25 cellular contexts compared by ENCODE assay signal in the genomic region with DNA sequence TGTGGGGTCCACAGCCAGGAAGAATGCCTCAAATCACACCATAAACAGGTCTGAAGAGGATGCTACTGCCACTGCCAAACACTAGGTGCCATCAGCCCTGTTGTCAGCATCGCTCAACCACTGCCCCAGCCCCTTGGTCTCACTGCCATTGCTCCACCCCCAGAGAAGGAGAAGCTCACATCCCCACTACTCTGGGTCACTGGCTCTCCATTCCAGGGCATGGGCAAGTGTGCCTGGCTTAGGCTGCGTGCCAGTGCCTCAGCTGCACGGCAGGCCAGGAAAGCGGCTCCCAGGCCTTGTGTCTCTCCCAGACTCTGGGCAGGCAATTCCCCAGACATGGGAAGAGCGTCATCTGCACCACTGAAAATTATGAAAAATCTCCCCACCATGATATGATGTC. TPM values are rescaled to one million over a fixed set of nuclear protein-coding genes. Genes with fewer than 3 reads are reported as not detected.
A peak's percentile ranks its signal among the peaks of the same experiment; 100 is the strongest.
DNase-seq lines count a peak whose midpoint lies in the region; ATAC-seq, FAIRE-seq and TF ChIP-seq lines count a peak whose summit lies in the region.
"Had no signal": no experiment of that assay in that cellular context is flagged by ENCODE, and none has a peak within 500 bp of the region (broad histone marks: within the 10 kb centered on the region; RNA-seq: fewer than 3 reads in every experiment).

No MANE protein-coding gene starts in this region.

- DNase-seq in CD8-positive, alpha-beta memory T cell: no peak
- DNase-seq in body of pancreas (peak; percentile 26 to 70 (median 34)), HepG2 (ENCODE audit: low spot score) (no peak), spleen (peak; percentile 78), Calu3 (no peak)
- DNase-seq: activated CD4-positive, CD25-positive, alpha-beta regulatory T cell; activated naive CD4-positive, alpha-beta T cell treated with anti-CD3 and anti-CD28 coated beads, Interleukin-2, amount 10 ng/mL, durations not matched to agents 7 days and 5 days; CD4-positive, alpha-beta T cell; colonic mucosa; DMS 273 treated with DMSO at 0.1 percent for 48 hours; foreskin melanocyte; KBM-7; MM.1S; naive thymus-derived CD8-positive, alpha-beta T cell; NCI-H2029; NCI-H526; Peyer's patch; SW 1271 had no signal

- H3K9ac ChIP-seq in HepG2 (ENCODE audit: insufficient read depth, low read depth, low read length): no peak overlapping the region

- H3K27me3 Mint-ChIP-seq in CD8-positive, alpha-beta memory T cell: no peaks in the 10 kb centered on the region
- no peaks in the 10 kb centered on the region for H3K27me3 Mint-ChIP-seq in Calu3 (ENCODE audit: unreplicated experiment)
- H3K27me3 Mint-ChIP-seq: activated naive CD4-positive, alpha-beta T cell treated with anti-CD3 and anti-CD28 coated beads, Interleukin-2, amount 10 ng/mL, durations not matched to agents 7 days and 5 days; CD4-positive, alpha-beta T cell; naive thymus-derived CD8-positive, alpha-beta T cell had no signal

- no peak overlapping the region for H2AFZ ChIP-seq in HepG2 (ENCODE audit: low read length)

- no peaks in the 10 kb centered on the region for H3K79me2 ChIP-seq in HepG2 (ENCODE audit: insufficient read depth, low read length)

- H3K4me1 Mint-ChIP-seq in CD8-positive, alpha-beta memory T cell: peaks cover 27 to 55% (median 47%) of the 10 kb centered on the region in 3 donors
- H3K4me1 Mint-ChIP-seq in Calu3 (ENCODE audit: low read depth, unreplicated experiment): peaks cover 9% of the 10 kb centered on the region

- H3K9me3 ChIP-seq in CD8-positive, alpha-beta memory T cell (ENCODE audit: low read length): no peaks in the 10 kb centered on the region
- H3K9me3 ChIP-seq in body of pancreas: no peaks in the 10 kb centered on the region
- H3K9me3 ChIP-seq in HepG2 (ENCODE audit: low read length): no peaks in the 10 kb centered on the region
- no peaks in the 10 kb centered on the region for H3K9me3 ChIP-seq in spleen
- H3K9me3 ChIP-seq: colonic mucosa, esophagus muscularis mucosa, HAP-1, Peyer's patch had no signal

- no peak for TF ChIP-seq RAD21 in HepG2 (CRISPR knock-in tag; IDR thresholded peaks at IDR 0.05)

- H3K9me3 Mint-ChIP-seq in CD8-positive, alpha-beta memory T cell: no peaks in the 10 kb centered on the region
- no peaks in the 10 kb centered on the region for H3K9me3 Mint-ChIP-seq in Calu3 (ENCODE audit: low read depth, unreplicated experiment)
- H3K9me3 Mint-ChIP-seq: activated naive CD4-positive, alpha-beta T cell treated with anti-CD3 and anti-CD28 coated beads, Interleukin-2, amount 10 ng/mL, durations not matched to agents 7 days and 5 days; CD4-positive, alpha-beta T cell; naive thymus-derived CD8-positive, alpha-beta T cell had no signal

- intact Hi-C loops in body of pancreas (cut with DNase I) (no loop called here), HepG2 (cut with micrococcal nuclease; ENCODE audit: unreplicated experiment) (no loop called here), spleen (cut with DNase I; ENCODE audit: low total_unique reads) (no loop called here), Calu3 (cut with micrococcal nuclease; ENCODE audit: unreplicated experiment) (no loop called here)

- no TSS peak for BruUV-seq in HepG2 (replicated peaks; lab: Mats Ljungman, UMichigan)
- BruUV-seq in Calu3 (replicated peaks; lab: Mats Ljungman, UMichigan): no TSS peak

- peaks cover 23% of the 10 kb centered on the region for H3K4me1 ChIP-seq in CD8-positive, alpha-beta memory T cell (ENCODE audit: insufficient read depth, low read length)
- H3K4me1 ChIP-seq in body of pancreas (peaks cover 21% of the 10 kb centered on the region), HepG2 (ENCODE audit: insufficient read depth, low read length) (no peaks in the 10 kb centered on the region), spleen (peaks cover 13 to 99% (median 86%) of the 10 kb centered on the region in 6 donors)
- H3K4me1 ChIP-seq: HAP-1 had no signal

- WGBS in body of pancreas, 2 donors: 59 to 63% methylated on average over 4 to 5 of the region's 5 CpGs
- WGBS in HepG2 (ENCODE audit: low lambda C conversion rate): 98% methylated on average over 5 of the region's 5 CpGs
- WGBS in spleen, 5 donors: 82 to 99% (median 93%) methylated on average over 5 of the region's 5 CpGs

- no peak overlapping the region for H3K4me3 ChIP-seq in CD8-positive, alpha-beta memory T cell (ENCODE audit: low read length)
- H3K4me3 ChIP-seq in body of pancreas: no peak overlapping the region
- H3K4me3 ChIP-seq in HepG2 (replicated peaks in 1 of 3; ENCODE audit: insufficient read depth in 1 of 3, low read depth in 2 of 3, low read length in 3 of 3): no peak overlapping the region
- peak overlapping the region in 2 of 8 donors; percentile 34 to 62 for H3K4me3 ChIP-seq in spleen
- H3K4me3 ChIP-seq: colonic mucosa, esophagus muscularis mucosa, HAP-1, Peyer's patch had no signal

- H3K27ac Mint-ChIP-seq in CD8-positive, alpha-beta memory T cell: peak overlapping the region in 5 of 8 donors; percentile 26 to 50 (median 42)
- no peak overlapping the region for H3K27ac Mint-ChIP-seq in Calu3 (ENCODE audit: unreplicated experiment)
- H3K27ac Mint-ChIP-seq: activated naive CD4-positive, alpha-beta T cell treated with anti-CD3 and anti-CD28 coated beads, Interleukin-2, amount 10 ng/mL, durations not matched to agents 7 days and 5 days; CD4-positive, alpha-beta T cell had no signal

- H3K27ac ChIP-seq in CD8-positive, alpha-beta memory T cell (ENCODE audit: low read depth, low read length): no peak overlapping the region
- H3K27ac ChIP-seq in body of pancreas (no peak overlapping the region), HepG2 (ENCODE audit: extremely low read length, insufficient read depth, low read length) (no peak overlapping the region), spleen (peak overlapping the region in 7 of 8 donors; percentile 74 to 89 (median 86))
- H3K27ac ChIP-seq: esophagus muscularis mucosa had no signal

- peaks cover 0 to 36% (median 3%) of the 10 kb centered on the region in 3 donors for H3K36me3 Mint-ChIP-seq in CD8-positive, alpha-beta memory T cell
- H3K36me3 Mint-ChIP-seq in Calu3 (ENCODE audit: insufficient read depth, unreplicated experiment): peaks cover 16% of the 10 kb centered on the region

- CTCF ChIA-PET in CD8-positive, alpha-beta memory T cell (lab: Charles Lee): no interaction called here
- CTCF ChIA-PET in HepG2 (lab: Yijun Ruan, JAX; ENCODE audit: low intra/inter-chr PET ratio, low total read pairs) (no interaction called here), Calu3 (lab: Charles Lee) (interaction anchor here (0.7 kb wide), 1 partner anchor 49 kb away, joined by 4 read pairs; no protein-coding TSS in a partner anchor)

- no peaks in the 10 kb centered on the region for H3K27me3 ChIP-seq in CD8-positive, alpha-beta memory T cell (ENCODE audit: insufficient read depth, low read length, poor library complexity, severe bottlenecking)
- H3K27me3 ChIP-seq in body of pancreas (no peaks in the 10 kb centered on the region), HepG2 (ENCODE audit: control insufficient read depth in 1 of 2, insufficient read depth in 2 of 2, low read length in 2 of 2) (no peaks in the 10 kb centered on the region), spleen (replicated peaks in 1 of 7) (no peaks in the 10 kb centered on the region)
- H3K27me3 ChIP-seq: colonic mucosa, esophagus muscularis mucosa, Peyer's patch had no signal

- TF ChIP-seq CTCF in body of pancreas (IDR thresholded peaks at IDR 0.05) (no peak), HepG2 (CRISPR knock-in tag; IDR thresholded peaks at IDR 0.05) (no peak), spleen (IDR thresholded peaks at IDR 0.05 in 8 of 11, conservative IDR thresholded peaks at IDR 0.05 in 3 of 11) (no peak), Calu3 (IDR thresholded peaks at IDR 0.05; ENCODE audit: unreplicated experiment) (no peak)

- peak overlapping the region in 1 of 7 donors; percentile 36 for H3K4me3 Mint-ChIP-seq in CD8-positive, alpha-beta memory T cell
- no peak overlapping the region for H3K4me3 Mint-ChIP-seq in Calu3 (ENCODE audit: low read depth, unreplicated experiment)
- H3K4me3 Mint-ChIP-seq: activated naive CD4-positive, alpha-beta T cell treated with anti-CD3 and anti-CD28 coated beads, Interleukin-2, amount 10 ng/mL, durations not matched to agents 7 days and 5 days; CD4-positive, alpha-beta T cell; naive thymus-derived CD8-positive, alpha-beta T cell had no signal

- H3K36me3 ChIP-seq in CD8-positive, alpha-beta memory T cell (ENCODE audit: insufficient read depth, low read length): peaks cover 8% of the 10 kb centered on the region
- H3K36me3 ChIP-seq in body of pancreas (replicated peaks in 1 of 2; ENCODE audit: insufficient read depth in 1 of 2, low read depth in 2 of 2) (no peaks in the 10 kb centered on the region), HepG2 (replicated peaks in 1 of 2; ENCODE audit: control insufficient read depth in 1 of 2, insufficient read depth in 2 of 2, low read length in 2 of 2) (peaks cover 11 to 29% of the 10 kb centered on the region in 2 experiments), spleen (peaks cover 0 to 38% (median 6%) of the 10 kb centered on the region in 6 donors)
- H3K36me3 ChIP-seq: colonic mucosa had no signal

- no peak for FAIRE-seq in HepG2 (lab: Jason Lieb, UNC)
- FAIRE-seq: bronchial epithelial cell, HTR-8/SVneo had no signal

- no peak for TF ChIP-seq EP300 in HepG2 (IDR thresholded peaks at IDR 0.05; ENCODE audit: low read depth in 2 of 2, low read length in 2 of 2)
- TF ChIP-seq EP300 in HepG2 (CRISPR knock-in tag; IDR thresholded peaks at IDR 0.05; ENCODE audit: borderline replicate concordance): no peak

- in situ Hi-C loops in HepG2 (cut with HindIII; ENCODE audit: extremely low pct_ligation_motif_present, low pct_unique_long_range_greater_than_20kb): no loop called here

- no peak overlapping the region for H3K4me2 ChIP-seq in HepG2 (ENCODE audit: low read depth, low read length)

- POLR2A ChIA-PET in CD8-positive, alpha-beta memory T cell (lab: Charles Lee): no interaction called here
- POLR2A ChIA-PET in HepG2 (lab: Yijun Ruan, JAX): no interaction called here

- no peaks in the 10 kb centered on the region for H4K20me1 ChIP-seq in HepG2 (ENCODE audit: insufficient read depth, low read length)

- no peak for TF ChIP-seq POLR2A in body of pancreas (IDR thresholded peaks at IDR 0.05)
- TF ChIP-seq POLR2A in HepG2 (IDR thresholded peaks at IDR 0.05; ENCODE audit: insufficient read depth in 1 of 2, low read depth in 2 of 2, low read length in 2 of 2): no peak
- TF ChIP-seq POLR2A in spleen (IDR thresholded peaks at IDR 0.05): no peak

- ATAC-seq in body of pancreas (peak; percentile 35), HepG2 (no peak; the same call in 2 of the 3 replicates), HG02884 (IDR thresholded peaks at IDR 0.05; ENCODE audit: unreplicated experiment) (no peak), HG02588 (IDR thresholded peaks at IDR 0.05; ENCODE audit: unreplicated experiment) (no peak)
- ATAC-seq: naive thymus-derived CD8-positive, alpha-beta T cell had no signal

RNA-seq across cellular contexts. Expression of a gene that starts 1.2 kb away (rescaled TPM):
- 1 to 10 TPM in 1 of 2 experiments, under 1 TPM in 1; 0.58 to 1.1 TPM for total RNA-seq in CD8-positive, alpha-beta memory T cell
- 0.32 TPM for polyA plus RNA-seq in CD8-positive, alpha-beta memory T cell
- total RNA-seq in body of pancreas (1 to 10 TPM in 1 of 2 donors, not detected in 1; 1.3 TPM), HepG2 (2016; rRNA removed; fragmentation: Illumina TruSeq; extraction: Trizol) (not detected in 2 replicates), spleen (100 to 1,000 TPM in 2 of 7 donors, 10 to 100 TPM in 5; 39.6 to 134 (median 87.7) TPM), Calu3 (2022) (not detected in 2 replicates)
- total RNA-seq in HepG2 (2016; cell fraction: cytosol; rRNA removed; fragmentation: Illumina TruSeq; extraction: Trizol; ENCODE audit: low read depth): not detected in 2 replicates
- total RNA-seq in HepG2 (2016; cell fraction: insoluble cytoplasmic fraction; rRNA removed; fragmentation: Illumina TruSeq; extraction: Trizol): not detected in 2 replicates
- total RNA-seq in HepG2 (2016; cell fraction: membrane; rRNA removed; fragmentation: Illumina TruSeq; extraction: Trizol): not detected in 2 replicates
- not detected in 2 replicates for total RNA-seq in HepG2 (2016; cell fraction: nucleus; rRNA removed; fragmentation: Illumina TruSeq; extraction: Trizol)
- polyA plus RNA-seq in HepG2 (2011; rRNA removed) (not detected in 2 replicates), spleen (10 to 100 TPM; 15.5 to 53.2 (median 18.1) TPM)
- polyA plus RNA-seq in HepG2 (2011; cell fraction: cytosol; rRNA removed): not detected in 2 replicates
- not detected in 2 replicates for polyA plus RNA-seq in HepG2 (2011; cell fraction: nucleus; rRNA removed)
- polyA plus RNA-seq in HepG2 (2012): 0.19 and 0.24 TPM in 2 replicates
- not detected in 2 replicates for polyA plus RNA-seq in HepG2 (2016; cell fraction: cytosol; fragmentation: Illumina TruSeq; extraction: Trizol; ENCODE audit: low read depth)
- polyA plus RNA-seq in HepG2 (2016; cell fraction: insoluble cytoplasmic fraction; fragmentation: Illumina TruSeq; extraction: Trizol; ENCODE audit: low read depth): not detected in 2 replicates
- not detected in 2 replicates for polyA plus RNA-seq in HepG2 (2016; cell fraction: membrane; fragmentation: Illumina TruSeq; extraction: Trizol; ENCODE audit: low read depth)
- not detected in 2 replicates for polyA plus RNA-seq in HepG2 (2016; cell fraction: nucleus; fragmentation: Illumina TruSeq; extraction: Trizol; ENCODE audit: insufficient read depth, low read depth)
- not detected in 2 replicates for polyA minus RNA-seq in HepG2 (2011; rRNA and poly(A)+ RNA removed; ENCODE audit: low replicate concordance)
- polyA minus RNA-seq in HepG2 (2011; cell fraction: cytosol; rRNA and poly(A)+ RNA removed): not detected in 2 replicates
- polyA minus RNA-seq in HepG2 (2011; cell fraction: nucleus; rRNA and poly(A)+ RNA removed): not detected in 2 replicates
- total RNA-seq: osteocyte had no signal

RNA-seq across cellular contexts. Expression of a gene that starts 10.2 kb away (rescaled TPM):
- total RNA-seq in CD8-positive, alpha-beta memory T cell: under 1 TPM; 0.09 TPM
- not detected for polyA plus RNA-seq in CD8-positive, alpha-beta memory T cell
- total RNA-seq in body of pancreas (under 1 TPM in 1 of 2 donors, not detected in 1; 0.26 TPM), HepG2 (2016; rRNA removed; fragmentation: Illumina TruSeq; extraction: Trizol) (0.11 and 0.15 TPM in 2 replicates), spleen (1 to 10 TPM; 1.1 to 3.1 (median 2.4) TPM), Calu3 (2022) (0.40 TPM in 1 of 2 replicates, not detected in the other)
- 0.09 and 0.10 TPM in 2 replicates for total RNA-seq in HepG2 (2016; cell fraction: cytosol; rRNA removed; fragmentation: Illumina TruSeq; extraction: Trizol; ENCODE audit: low read depth)
- 0.06 and 0.11 TPM in 2 replicates for total RNA-seq in HepG2 (2016; cell fraction: insoluble cytoplasmic fraction; rRNA removed; fragmentation: Illumina TruSeq; extraction: Trizol)
- total RNA-seq in HepG2 (2016; cell fraction: membrane; rRNA removed; fragmentation: Illumina TruSeq; extraction: Trizol): 0.10 TPM in 1 of 2 replicates, not detected in the other
- total RNA-seq in HepG2 (2016; cell fraction: nucleus; rRNA removed; fragmentation: Illumina TruSeq; extraction: Trizol): 0.40 and 0.50 TPM in 2 replicates
- polyA plus RNA-seq in HepG2 (2011; rRNA removed) (0.01 and 0.05 TPM in 2 replicates), spleen (1 to 10 TPM in 2 of 3 donors, under 1 TPM in 1; 0.86 to 2.0 (median 1.2) TPM)
- polyA plus RNA-seq in HepG2 (2011; cell fraction: cytosol; rRNA removed): 0.04 and 0.09 TPM in 2 replicates
- 0.06 and 0.10 TPM in 2 replicates for polyA plus RNA-seq in HepG2 (2011; cell fraction: nucleus; rRNA removed)
- 0.04 TPM in 1 of 2 replicates, not detected in the other for polyA plus RNA-seq in HepG2 (2012)
- polyA plus RNA-seq in HepG2 (2016; cell fraction: cytosol; fragmentation: Illumina TruSeq; extraction: Trizol; ENCODE audit: low read depth): 0.05 TPM in 1 of 2 replicates, not detected in the other
- 0.08 TPM in 1 of 2 replicates, not detected in the other for polyA plus RNA-seq in HepG2 (2016; cell fraction: insoluble cytoplasmic fraction; fragmentation: Illumina TruSeq; extraction: Trizol; ENCODE audit: low read depth)
- 0.06 TPM in 1 of 2 replicates, not detected in the other for polyA plus RNA-seq in HepG2 (2016; cell fraction: membrane; fragmentation: Illumina TruSeq; extraction: Trizol; ENCODE audit: low read depth)
- 0.20 and 0.56 TPM in 2 replicates for polyA plus RNA-seq in HepG2 (2016; cell fraction: nucleus; fragmentation: Illumina TruSeq; extraction: Trizol; ENCODE audit: insufficient read depth, low read depth)
- polyA minus RNA-seq in HepG2 (2011; rRNA and poly(A)+ RNA removed; ENCODE audit: low replicate concordance): 0.05 TPM in 1 of 2 replicates, not detected in the other
- polyA minus RNA-seq in HepG2 (2011; cell fraction: cytosol; rRNA and poly(A)+ RNA removed): not detected in 2 replicates
- polyA minus RNA-seq in HepG2 (2011; cell fraction: nucleus; rRNA and poly(A)+ RNA removed): 0.25 and 0.26 TPM in 2 replicates
- total RNA-seq: bronchial epithelial cell, colonic mucosa, Peyer's patch had no signal
- polyA plus RNA-seq: naive thymus-derived CD8-positive, alpha-beta T cell had no signal

RNA-seq across cellular contexts. Expression of a gene that starts 54.2 kb away (rescaled TPM):
- total RNA-seq in CD8-positive, alpha-beta memory T cell: 10 to 100 TPM; 73.8 to 74.2 TPM
- polyA plus RNA-seq in CD8-positive, alpha-beta memory T cell: 120 TPM
- total RNA-seq in body of pancreas (100 to 1,000 TPM in 1 of 2 donors, 10 to 100 TPM in 1; 76.3 to 114 TPM), HepG2 (2016; rRNA removed; fragmentation: Illumina TruSeq; extraction: Trizol) (175 and 204 TPM in 2 replicates), spleen (100 to 1,000 TPM in 5 of 7 donors, 10 to 100 TPM in 2; 88.5 to 247 (median 121) TPM), Calu3 (2022) (86.5 and 109 TPM in 2 replicates)
- total RNA-seq in HepG2 (2016; cell fraction: cytosol; rRNA removed; fragmentation: Illumina TruSeq; extraction: Trizol; ENCODE audit: low read depth): 260 and 296 TPM in 2 replicates
- 189 and 192 TPM in 2 replicates for total RNA-seq in HepG2 (2016; cell fraction: insoluble cytoplasmic fraction; rRNA removed; fragmentation: Illumina TruSeq; extraction: Trizol)
- total RNA-seq in HepG2 (2016; cell fraction: membrane; rRNA removed; fragmentation: Illumina TruSeq; extraction: Trizol): 531 and 570 TPM in 2 replicates
- total RNA-seq in HepG2 (2016; cell fraction: nucleus; rRNA removed; fragmentation: Illumina TruSeq; extraction: Trizol): 102 and 120 TPM in 2 replicates
- polyA plus RNA-seq in HepG2 (2011; rRNA removed) (96.9 and 123 TPM in 2 replicates), spleen (10 to 100 TPM; 28.5 to 50.6 (median 45.2) TPM)
- polyA plus RNA-seq in HepG2 (2011; cell fraction: cytosol; rRNA removed): 57.9 and 89.7 TPM in 2 replicates
- polyA plus RNA-seq in HepG2 (2011; cell fraction: nucleus; rRNA removed): 22.0 and 27.5 TPM in 2 replicates
- 128 and 134 TPM in 2 replicates for polyA plus RNA-seq in HepG2 (2012)
- 385 and 459 TPM in 2 replicates for polyA plus RNA-seq in HepG2 (2016; cell fraction: cytosol; fragmentation: Illumina TruSeq; extraction: Trizol; ENCODE audit: low read depth)
- polyA plus RNA-seq in HepG2 (2016; cell fraction: insoluble cytoplasmic fraction; fragmentation: Illumina TruSeq; extraction: Trizol; ENCODE audit: low read depth): 218 and 221 TPM in 2 replicates
- polyA plus RNA-seq in HepG2 (2016; cell fraction: membrane; fragmentation: Illumina TruSeq; extraction: Trizol; ENCODE audit: low read depth): 534 and 554 TPM in 2 replicates
- polyA plus RNA-seq in HepG2 (2016; cell fraction: nucleus; fragmentation: Illumina TruSeq; extraction: Trizol; ENCODE audit: insufficient read depth, low read depth): 143 and 144 TPM in 2 replicates
- 23.0 and 41.2 TPM in 2 replicates for polyA minus RNA-seq in HepG2 (2011; rRNA and poly(A)+ RNA removed; ENCODE audit: low replicate concordance)
- polyA minus RNA-seq in HepG2 (2011; cell fraction: cytosol; rRNA and poly(A)+ RNA removed): 66.7 and 68.9 TPM in 2 replicates
- polyA minus RNA-seq in HepG2 (2011; cell fraction: nucleus; rRNA and poly(A)+ RNA removed): 50.9 and 56.4 TPM in 2 replicates

Comparison
In these comparisons a context has a peak if more than half of its experiments do, and no peak if none do; other contexts are left out.
1. DNase-seq: peak in body of pancreas (4 of 4) and spleen (single experiment); none in CD8-positive, alpha-beta memory T cell (0 of 5), HepG2 (single experiment) and Calu3 (single experiment).
2. H3K27ac ChIP-seq: peak in spleen (7 of 8); none in CD8-positive, alpha-beta memory T cell (single experiment), body of pancreas (0 of 4) and HepG2 (single experiment).
3. RNA of a gene that starts 1.2 kb away (total RNA-seq): 39.6 to 134 TPM in spleen; 1.3 TPM in body of pancreas, 0.58 to 1.1 TPM in CD8-positive, alpha-beta memory T cell, not detected in HepG2 and not detected in Calu3; every median in the first group is over 10 times any median in the second.